Comparison of ENCODE assay signal across 8 cellular contexts in the genomic region with DNA sequence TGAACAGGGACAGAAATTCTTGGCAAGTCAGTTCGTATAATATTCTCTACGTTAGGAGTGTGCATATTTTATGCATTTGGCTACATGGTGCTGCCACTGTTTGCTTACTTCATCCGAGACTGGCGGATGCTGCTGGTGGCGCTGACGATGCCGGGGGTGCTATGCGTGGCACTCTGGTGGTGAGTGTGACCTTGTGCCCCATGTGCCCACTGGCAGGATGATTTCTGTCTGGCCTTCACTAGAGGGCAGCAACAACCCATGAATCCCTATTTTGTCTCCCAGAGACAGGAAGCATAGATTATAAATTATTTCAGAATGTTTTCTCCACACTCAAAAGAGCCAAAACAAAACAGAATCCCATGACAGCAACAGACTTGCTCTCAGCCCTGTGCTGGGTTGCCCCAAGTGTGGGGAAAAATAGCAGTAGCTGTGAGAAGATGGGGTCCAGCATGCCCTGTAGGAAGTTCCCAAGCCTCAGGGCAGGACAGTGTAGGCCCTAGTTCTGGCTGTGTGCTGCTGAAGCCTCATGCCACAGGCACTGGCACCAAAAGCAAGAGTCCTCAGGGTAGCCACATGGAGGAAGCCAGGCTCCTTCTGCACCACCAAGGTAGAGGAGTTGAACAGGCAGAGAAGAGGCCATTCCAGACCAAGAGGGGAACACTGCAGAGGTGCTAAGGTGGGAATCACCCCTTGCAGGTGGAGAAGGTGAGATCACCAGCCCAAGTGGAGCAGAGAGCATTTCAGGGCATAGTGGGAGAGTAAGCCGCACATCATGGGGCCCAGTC.
A peak's percentile ranks its signal among the peaks of the same experiment; 100 is the strongest.
DNase-seq lines count a peak whose midpoint lies in the region; ATAC-seq lines count a peak whose summit lies in the region.

No MANE protein-coding gene starts in this region.

- ATAC-seq in GM18909 (IDR thresholded peaks at IDR 0.05; ENCODE audit: poor library complexity, unreplicated experiment) (peak; percentile 44), GM21381 (IDR thresholded peaks at IDR 0.05; ENCODE audit: unreplicated experiment) (no peak)

- DNase-seq in AG20443 (ENCODE audit: low spot score), result peak; percentile 82
- peak; percentile 9 for DNase-seq in NCI-H2107 treated with DMSO at 0.1 percent for 48 hours (lab: John Stamatoyannopoulos, UW; ENCODE audit: unreplicated experiment)
- peak; percentile 56 to 68 for DNase-seq in activated CD4-positive, alpha-beta T cell treated with anti-CD3 and anti-CD28 coated beads, Interleukin-2, amount 50 U/mL, for 48 hours
- DNase-seq in effector CD4-positive, alpha-beta T cell, result peak; percentile 46
- DNase-seq in midbrain (lab: John Stamatoyannopoulos, UW), result peak; percentile 78
- peak; percentile 22 to 32 for DNase-seq in stimulated activated CD8-positive, alpha-beta memory T cell treated with anti-CD3 and anti-CD28 coated beads, Interleukin-7, amount 100 ng/mL, for 1 hour (ENCODE audit: low read depth in 2 of 2)

Comparison
In these comparisons a context has a peak if more than half of its experiments do, and no peak if none do; other contexts are left out.
1. DNase-seq: peak in every context shown above with its lines; median percentile 82 in AG20443; 78 in midbrain; 62 in activated CD4-positive, alpha-beta T cell treated with anti-CD3 and anti-CD28 coated beads, Interleukin-2, amount 50 U/mL, for 48 hours; 46 in effector CD4-positive, alpha-beta T cell; 27 in stimulated activated CD8-positive, alpha-beta memory T cell treated with anti-CD3 and anti-CD28 coated beads, Interleukin-7, amount 100 ng/mL, for 1 hour; 9 in NCI-H2107 treated with DMSO at 0.1 percent for 48 hours.